7 cellular contexts compared by ENCODE assay signal in the genomic region with DNA sequence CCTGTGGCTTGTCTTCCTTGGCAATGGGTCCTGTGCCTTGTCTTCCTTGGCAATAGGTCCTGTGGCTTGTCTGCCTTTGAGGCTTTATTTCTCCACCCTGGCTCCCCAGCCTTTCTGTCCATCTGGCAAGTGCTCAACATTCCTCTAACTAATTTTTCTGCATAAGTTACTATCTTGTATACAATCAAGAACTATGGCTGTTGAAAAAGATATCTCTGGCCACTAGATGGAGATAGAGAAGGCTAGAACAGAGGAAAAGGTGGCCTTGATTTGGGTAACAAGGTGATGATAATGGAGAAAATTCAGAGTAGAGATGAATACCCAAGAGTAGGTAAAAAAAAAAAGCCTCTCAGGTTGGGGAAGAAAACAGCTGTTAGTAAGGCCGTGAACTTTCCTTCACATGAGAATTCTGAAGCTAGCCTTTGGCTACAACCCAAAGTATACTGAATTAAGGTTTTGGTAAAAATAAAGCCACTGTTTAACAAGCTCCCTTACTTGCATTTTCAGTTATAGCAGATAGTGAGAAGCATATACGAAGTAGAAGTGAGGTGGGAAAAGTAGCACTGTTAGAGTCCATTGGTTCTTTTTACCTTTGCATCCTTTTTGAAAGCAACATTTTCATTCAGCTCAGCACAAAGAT.
DNase-seq lines count a peak whose midpoint lies in the region; ATAC-seq and TF ChIP-seq lines count a peak whose summit lies in the region.

No MANE protein-coding gene starts in this region.

- peaks cover under 1% of the 10 kb centered on the region for H3K9me3 Mint-ChIP-seq in osteocyte (ENCODE audit: unreplicated experiment)

- no peaks in the 10 kb centered on the region for H3K4me1 ChIP-seq in body of pancreas
- H3K4me1 ChIP-seq in effector memory CD4-positive, alpha-beta T cell (ENCODE audit: control insufficient read depth, insufficient read depth, low read length, poor library complexity, severe bottlenecking): no peaks in the 10 kb centered on the region

- DNase-seq in NCI-H1105 (lab: John Stamatoyannopoulos, UW) (peak; percentile 10), body of pancreas (no peak), osteocyte (ENCODE audit: extremely low spot score, unreplicated experiment) (no peak), NCI-H1436 (lab: John Stamatoyannopoulos, UW) (no peak)
- no peak for DNase-seq in effector memory CD4-positive, alpha-beta T cell

- H3K27ac Mint-ChIP-seq in osteocyte (ENCODE audit: unreplicated experiment): no peak overlapping the region

- no peaks in the 10 kb centered on the region for H3K4me1 Mint-ChIP-seq in osteocyte (ENCODE audit: unreplicated experiment)

- H3K27me3 ChIP-seq in body of pancreas: no peaks in the 10 kb centered on the region
- no peaks in the 10 kb centered on the region for H3K27me3 ChIP-seq in effector memory CD4-positive, alpha-beta T cell (replicated peaks; ENCODE audit: control insufficient read depth, insufficient read depth, low read length, poor library complexity, severe bottlenecking)

- H3K36me3 Mint-ChIP-seq in osteocyte (ENCODE audit: unreplicated experiment): no peaks in the 10 kb centered on the region

- no peaks in the 10 kb centered on the region for H3K9me3 ChIP-seq in body of pancreas
- H3K9me3 ChIP-seq in effector memory CD4-positive, alpha-beta T cell (ENCODE audit: control insufficient read depth, low read length): no peaks in the 10 kb centered on the region

- WGBS in body of pancreas, 2 donors: 8 to 21% methylated on average over 2 of the region's 2 CpGs

- no peaks in the 10 kb centered on the region for H3K27me3 Mint-ChIP-seq in osteocyte (ENCODE audit: unreplicated experiment)

- TF ChIP-seq POLR2A in body of pancreas (IDR thresholded peaks at IDR 0.05): no peak

- intact Hi-C loops in body of pancreas (cut with DNase I): no loop called here

- H3K36me3 ChIP-seq in body of pancreas (replicated peaks in 1 of 2; ENCODE audit: insufficient read depth in 1 of 2, low read depth in 2 of 2): no peaks in the 10 kb centered on the region
- H3K36me3 ChIP-seq in effector memory CD4-positive, alpha-beta T cell (ENCODE audit: control insufficient read depth, insufficient read depth, low read length): no peaks in the 10 kb centered on the region

- no peak overlapping the region for H3K4me3 ChIP-seq in body of pancreas
- no peak overlapping the region for H3K4me3 ChIP-seq in effector memory CD4-positive, alpha-beta T cell (ENCODE audit: insufficient read depth, low read depth, low read length, poor library complexity, severe bottlenecking)

- ATAC-seq in GM18870 (IDR thresholded peaks at IDR 0.05; ENCODE audit: unreplicated experiment): peak; percentile 57
- ATAC-seq in body of pancreas: no peak
- no peak for ATAC-seq in GM19035 (IDR thresholded peaks at IDR 0.05; ENCODE audit: unreplicated experiment)

- no peak overlapping the region for H3K27ac ChIP-seq in body of pancreas
- no peak overlapping the region for H3K27ac ChIP-seq in effector memory CD4-positive, alpha-beta T cell (ENCODE audit: insufficient read depth, low read length, poor library complexity, severe bottlenecking)

- no peak overlapping the region for H3K4me3 Mint-ChIP-seq in osteocyte (ENCODE audit: unreplicated experiment)

- peak in 6 of 7 experiments; percentile 14 to 40 (median 33) for TF ChIP-seq CTCF in body of pancreas (IDR thresholded peaks at IDR 0.05)
- TF ChIP-seq CTCF in osteocyte (IDR thresholded peaks at IDR 0.05): peak; percentile 11
